26 cellular contexts compared by ENCODE assay signal in the genomic region with DNA sequence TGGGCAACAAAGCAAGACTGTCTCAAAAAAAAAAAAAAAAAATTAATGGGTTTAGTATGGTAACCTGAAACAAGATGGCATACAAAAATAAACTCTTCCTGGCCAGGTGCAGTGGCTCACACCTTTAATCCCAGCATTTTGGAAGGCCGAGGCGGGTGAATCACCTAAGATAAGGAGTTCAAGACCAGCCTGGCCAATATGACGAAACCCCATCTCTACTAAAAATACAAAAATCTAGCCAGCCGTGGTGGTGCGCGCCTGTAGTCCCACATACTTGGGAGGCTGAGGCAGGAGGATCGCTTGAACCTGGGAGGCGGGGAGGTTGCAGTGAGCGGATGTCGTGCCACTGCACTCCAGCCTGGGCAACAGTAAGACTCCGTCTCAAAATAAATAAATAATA.
"Had no signal": no experiment of that assay in that cellular context is flagged by ENCODE, and none has a peak within 500 bp of the region (broad histone marks: within the 10 kb centered on the region; RNA-seq: fewer than 3 reads in every experiment).

No MANE protein-coding gene starts in this region.

- H3K27ac Mint-ChIP-seq: activated CD4-positive, alpha-beta T cell treated with anti-CD3 and anti-CD28 coated beads for 36 hours; activated CD8-positive, alpha-beta T cell treated with anti-CD3 and anti-CD28 coated beads for 36 hours; activated T-helper 17 cell treated with anti-CD3 and anti-CD28 coated beads, Interleukin-2, amount 50 U/mL, for 72 hours had no signal

- H3K9me3 ChIP-seq: body of pancreas, colonic mucosa, esophagus squamous epithelium, gastroesophageal sphincter had no signal

- H3K27ac ChIP-seq: colonic mucosa, epithelial cell of prostate, esophagus squamous epithelium, gastroesophageal sphincter had no signal

- H3K4me3 Mint-ChIP-seq: activated CD4-positive, alpha-beta T cell treated with anti-CD3 and anti-CD28 coated beads for 36 hours; activated CD8-positive, alpha-beta T cell treated with anti-CD3 and anti-CD28 coated beads for 36 hours; activated naive CD8-positive, alpha-beta T cell; activated T-cell treated with anti-CD3 and anti-CD28 coated beads, Interleukin-2, amount 50 U/mL, for 4 hours; activated T-helper 17 cell treated with anti-CD3 and anti-CD28 coated beads, Interleukin-2, amount 50 U/mL, for 72 hours had no signal

- H3K4me3 ChIP-seq: body of pancreas, colonic mucosa, esophagus squamous epithelium, gastroesophageal sphincter had no signal

- H3K36me3 ChIP-seq: colonic mucosa had no signal

- ATAC-seq: activated CD4-positive, alpha-beta T cell treated with anti-CD3 and anti-CD28 coated beads for 36 hours; activated CD8-positive, alpha-beta T cell treated with anti-CD3 and anti-CD28 coated beads for 36 hours; activated T-cell treated with anti-CD3 and anti-CD28 coated beads, Interleukin-2, amount 50 U/mL, for 4 hours; activated T-helper 17 cell treated with anti-CD3 and anti-CD28 coated beads, Interleukin-2, amount 50 U/mL, for 72 hours; body of pancreas; gastroesophageal sphincter had no signal

- H3K27me3 ChIP-seq: body of pancreas, colonic mucosa, esophagus squamous epithelium, gastroesophageal sphincter had no signal

- H3K9me3 Mint-ChIP-seq: activated T-cell treated with anti-CD3 and anti-CD28 coated beads, Interleukin-2, amount 50 U/mL, for 4 hours; activated T-helper 17 cell treated with anti-CD3 and anti-CD28 coated beads, Interleukin-2, amount 50 U/mL, for 72 hours had no signal

- H3K4me1 ChIP-seq: body of pancreas, colonic mucosa, gastroesophageal sphincter had no signal

- DNase-seq: activated CD4-positive, alpha-beta T cell treated with anti-CD3 and anti-CD28 coated beads for 36 hours; activated CD4-positive, alpha-beta T cell treated with anti-CD3 and anti-CD28 coated beads, Interleukin-2, amount 50 U/mL, for 1 hour; activated CD4-positive, alpha-beta T cell treated with anti-CD3 and anti-CD28 coated beads, Interleukin-2, amount 50 U/mL, for 48 hours; activated CD4-positive, CD25-positive, alpha-beta regulatory T cell; activated CD4-positive, CD25-positive, alpha-beta regulatory T cell treated with anti-CD3 and anti-CD28 coated beads, Interleukin-2, amount 50 U/mL, for 72 hours; activated CD8-positive, alpha-beta memory T cell treated with anti-CD3 and anti-CD28 coated beads for 24 hours; activated CD8-positive, alpha-beta T cell treated with anti-CD3 and anti-CD28 coated beads for 36 hours; activated effector memory CD4-positive, alpha-beta T cell treated with Interleukin-2 at 50 U/mL for 16 hours; activated gamma-delta T cell treated with Interleukin-2 at 50 U/mL for 16 hours; activated naive CD4-positive, alpha-beta T cell treated with anti-CD3 and anti-CD28 coated beads, Interleukin-2, amount 50 U/mL, for 16 hours; activated naive CD4-positive, alpha-beta T cell treated with Interleukin-2 at 50 U/mL for 16 hours; activated T-cell treated with anti-CD3 and anti-CD28 coated beads, Interleukin-2, amount 50 U/mL, for 4 hours; amygdala; aorta; body of pancreas; caudate nucleus; colonic mucosa; effector CD8-positive, alpha-beta T cell; esophagus squamous epithelium; foreskin melanocyte; T-helper 1 cell; T-helper 2 cell had no signal

- H3K27me3 Mint-ChIP-seq: activated CD4-positive, alpha-beta T cell treated with anti-CD3 and anti-CD28 coated beads for 36 hours; activated CD8-positive, alpha-beta T cell treated with anti-CD3 and anti-CD28 coated beads for 36 hours; activated naive CD8-positive, alpha-beta T cell; activated T-helper 17 cell treated with anti-CD3 and anti-CD28 coated beads, Interleukin-2, amount 50 U/mL, for 72 hours had no signal
